In the genomic region with DNA sequence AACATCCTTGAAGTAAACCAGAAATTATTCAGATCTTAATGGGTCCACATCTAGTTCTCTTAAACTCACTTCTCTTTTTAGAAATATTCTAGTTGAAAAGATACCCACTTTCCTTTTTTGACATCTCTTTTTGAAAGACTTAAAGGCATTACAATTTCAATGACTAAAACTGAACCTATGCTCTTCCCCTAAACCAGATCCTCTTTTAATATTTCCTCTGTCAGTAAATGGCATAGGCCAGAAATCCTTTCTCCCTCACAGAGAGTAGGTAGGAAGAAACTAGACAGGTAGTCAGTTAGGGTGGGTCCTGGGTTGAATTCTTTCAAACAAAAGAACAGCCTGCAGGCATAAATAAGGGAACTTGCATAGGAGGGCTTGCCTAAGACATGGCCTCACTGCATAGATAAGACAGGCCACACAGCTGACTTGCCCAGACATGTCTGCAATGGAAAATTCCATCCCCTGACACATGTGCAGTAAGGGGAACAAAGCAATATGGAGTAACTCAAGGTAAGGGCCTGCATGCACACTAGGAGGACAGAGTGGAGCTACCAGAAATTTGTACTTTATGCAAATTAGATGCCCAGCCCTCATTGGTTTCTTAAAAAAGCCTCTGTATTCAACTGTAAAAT, we compare ENCODE assay signal across 13 cellular contexts. TPM values are rescaled to one million over a fixed set of nuclear protein-coding genes. Genes with fewer than 3 reads are reported as not detected.
DNase-seq lines count a peak whose midpoint lies in the region; ATAC-seq and TF ChIP-seq lines count a peak whose summit lies in the region.
"Had no signal": no experiment of that assay in that cellular context is flagged by ENCODE, and none has a peak within 500 bp of the region (broad histone marks: within the 10 kb centered on the region; RNA-seq: fewer than 3 reads in every experiment).

No MANE protein-coding gene starts in this region.

- TF ChIP-seq CTCF in omental fat pad (IDR thresholded peaks at IDR 0.05) = no peak

- H3K4ac ChIP-seq in trophoblast cell (ENCODE audit: low read depth, low read length) = peak overlapping the region; percentile 55

- H3K9ac ChIP-seq in trophoblast cell (ENCODE audit: low read length) = no peak overlapping the region

- no peak overlapping the region for H4K12ac ChIP-seq in trophoblast cell (ENCODE audit: low read depth, low read length)

- no peak overlapping the region for H3K4me3 ChIP-seq in trophoblast cell (ENCODE audit: low read depth, low read length)
- H3K4me3 ChIP-seq: sigmoid colon had no signal

- peak overlapping the region; percentile 80 for H4K91ac ChIP-seq in trophoblast cell (ENCODE audit: low read depth, low read length)

- ATAC-seq in HG02798 (IDR thresholded peaks at IDR 0.05; ENCODE audit: poor library complexity, unreplicated experiment) (peak; percentile 37), omental fat pad (ENCODE audit: low FRiP score) (no peak)
- ATAC-seq: activated CD4-positive, CD25-positive, alpha-beta regulatory T cell treated with anti-CD3 and anti-CD28 coated beads, Interleukin-2, amount 50 U/mL, for 24 hours had no signal

- intact Hi-C loops in posterior cingulate gyrus (cut with DNase I) = no loop called here

- no peak overlapping the region for H3K4me2 ChIP-seq in trophoblast cell (ENCODE audit: low read length)

- peaks cover 4 to 6% of the 10 kb centered on the region in 2 experiments for H3K4me1 ChIP-seq in trophoblast cell (ENCODE audit: control insufficient read depth in 1 of 2, insufficient read depth in 2 of 2, low read length in 2 of 2)
- H3K4me1 ChIP-seq: sigmoid colon had no signal

- H2AFZ ChIP-seq in trophoblast cell (ENCODE audit: insufficient read depth, low read length, poor library complexity) = no peak overlapping the region

- peaks cover 16% of the 10 kb centered on the region for H3K79me1 ChIP-seq in trophoblast cell (ENCODE audit: low read length)

- H2BK120ac ChIP-seq in trophoblast cell (ENCODE audit: insufficient read depth, low read length, poor library complexity) = peak overlapping the region; percentile 89

- peak overlapping the region; percentile 77 for H4K8ac ChIP-seq in trophoblast cell (ENCODE audit: low read depth, low read length)

- H3K27me3 ChIP-seq in trophoblast cell (ENCODE audit: insufficient read depth, low read length) = no peaks in the 10 kb centered on the region
- H3K27me3 ChIP-seq: sigmoid colon had no signal

- no peaks in the 10 kb centered on the region for H3K9me3 ChIP-seq in trophoblast cell (ENCODE audit: insufficient read depth, low read depth, low read length)

- no peak overlapping the region for H3K23ac ChIP-seq in trophoblast cell (ENCODE audit: low read length)

- DNase-seq in OCI-M1 (lab: John Stamatoyannopoulos, UW) = peak; percentile 85
- peak; percentile 87 for DNase-seq in epithelial cell of prostate (ENCODE audit: low read depth, low spot score)
- peak; percentile 83 to 89 for DNase-seq in trophoblast cell
- DNase-seq in mucosa of gallbladder (ENCODE audit: low spot score) = no peak
- DNase-seq in omental fat pad (ENCODE audit: low spot score) = no peak
- no peak for DNase-seq in posterior cingulate gyrus
- DNase-seq: glutamatergic neuron, NCI-H2029 treated with DMSO at 0.1 percent for 48 hours, sigmoid colon had no signal

- peaks cover 2% of the 10 kb centered on the region for H3K79me2 ChIP-seq in trophoblast cell (ENCODE audit: control insufficient read depth, insufficient read depth, low read length, poor library complexity)

- H3K27ac ChIP-seq in epithelial cell of prostate = peak overlapping the region; percentile 70
- H3K27ac ChIP-seq in trophoblast cell (ENCODE audit: low read depth, low read length) = peak overlapping the region; percentile 98
- H3K27ac ChIP-seq: sigmoid colon had no signal

- no peak overlapping the region for H3K18ac ChIP-seq in trophoblast cell (ENCODE audit: low read length)

- H2BK5ac ChIP-seq in trophoblast cell (ENCODE audit: low read depth, low read length, poor library complexity) = peak overlapping the region; percentile 99

- peak overlapping the region; percentile 93 for H3K14ac ChIP-seq in trophoblast cell (ENCODE audit: low read length)

- H2BK12ac ChIP-seq in trophoblast cell (ENCODE audit: low read length) = no peak overlapping the region

- peak overlapping the region; percentile 54 for H2AK5ac ChIP-seq in trophoblast cell (ENCODE audit: low read length)

- H3K36me3 ChIP-seq in trophoblast cell (ENCODE audit: control insufficient read depth in 1 of 2, insufficient read depth in 2 of 2, low read length in 2 of 2) = peaks cover 2 to 6% of the 10 kb centered on the region in 2 experiments
- H3K36me3 ChIP-seq: sigmoid colon had no signal

RNA-seq across cellular contexts. Expression of a gene that starts 23.2 kb away (rescaled TPM):
- polyA plus RNA-seq in trophoblast cell (2013) = 13.7 and 14.8 TPM in 2 replicates
- total RNA-seq in mucosa of gallbladder (not detected), omental fat pad (not detected)
- total RNA-seq: activated T-helper 2 cell treated with anti-CD3 and anti-CD28 coated beads, Interferon-gamma antibody, Interleukin-2, Interleukin-4, amounts not matched to agents 10 μg/mL and 5 μg/mL and 100 μg/mL, durations not matched to agents 14 hours and 24 hours and 36 hours; mononuclear cell; sigmoid colon had no signal
- polyA plus RNA-seq: sigmoid colon had no signal

RNA-seq across cellular contexts. Expression of a gene that starts 37.6 kb away (rescaled TPM):
- 57.9 and 58.5 TPM in 2 replicates for polyA plus RNA-seq in trophoblast cell (2013)
- 70.3 TPM for total RNA-seq in mucosa of gallbladder
- total RNA-seq in omental fat pad = 100 to 1,000 TPM in 2 of 4 donors, 10 to 100 TPM in 2; 76.6 to 314 (median 189) TPM

Comparison
In these comparisons a context has a peak if more than half of its experiments do, and no peak if none do; other contexts are left out.
1. DNase-seq: peak in OCI-M1 (single experiment), epithelial cell of prostate (single experiment) and trophoblast cell (2 of 2); none in mucosa of gallbladder (single experiment), omental fat pad (single experiment) and posterior cingulate gyrus (0 of 10).